In the genomic region with DNA sequence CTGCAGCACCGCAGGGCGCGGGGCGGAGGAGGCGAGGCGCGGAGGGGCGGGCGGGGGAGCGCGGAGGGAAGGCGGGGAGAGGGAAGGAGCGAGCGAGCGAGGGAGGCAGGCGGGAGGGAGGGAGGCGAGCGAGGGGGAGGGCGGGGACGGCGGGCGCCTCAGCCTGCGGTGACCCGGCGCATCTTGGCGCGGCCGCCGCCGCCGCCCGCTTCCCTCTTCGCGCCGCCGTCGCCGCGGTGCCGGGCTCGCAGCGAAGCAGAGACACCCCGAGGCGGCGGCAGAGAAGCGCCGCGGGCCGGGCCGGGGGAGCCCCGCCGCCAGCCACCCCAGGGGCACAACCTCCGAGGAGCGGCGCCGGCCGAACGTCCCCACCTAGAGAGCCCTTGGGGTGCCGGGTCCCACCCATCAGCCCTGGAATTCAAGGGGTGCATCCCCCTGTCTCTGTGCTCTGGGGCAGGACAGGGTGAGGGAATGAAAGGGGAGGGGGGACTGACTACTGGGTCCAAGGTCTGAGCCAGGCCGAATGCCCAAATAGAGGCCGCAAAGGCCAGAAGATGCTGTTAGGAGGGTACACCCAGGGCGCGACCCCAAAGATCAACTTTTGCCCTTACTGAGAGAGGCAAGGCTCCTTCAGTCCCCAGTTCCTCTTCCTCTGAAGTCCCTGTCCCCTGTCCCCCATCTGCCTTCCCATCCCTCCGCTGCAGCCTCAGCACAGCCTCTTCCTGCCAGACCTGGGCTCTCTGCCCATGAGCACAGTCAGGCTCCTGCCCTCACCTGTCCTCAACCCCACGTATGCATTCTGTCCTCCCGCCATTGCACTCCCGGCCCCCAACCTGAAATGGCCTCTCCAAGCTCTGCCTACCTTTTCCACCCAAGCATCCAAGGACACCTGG, we compare ENCODE assay signal across 8 cellular contexts. TPM values are rescaled to one million over a fixed set of nuclear protein-coding genes. Genes with fewer than 3 reads are reported as not detected.
DNase-seq lines count a peak whose midpoint lies in the region; ATAC-seq and TF ChIP-seq lines count a peak whose summit lies in the region.

Gene ADAMTS2 (minus strand): TSS at position 33 of the 893 bp plus-strand sequence. CDS start 133 bp downstream, outside the sequence.

- no peak for ATAC-seq in HG03571 (IDR thresholded peaks at IDR 0.05; ENCODE audit: unreplicated experiment)

- peaks cover 7 to 20% (median 12%) of the 10 kb centered on the region in 3 donors for H3K4me1 Mint-ChIP-seq in CD8-positive, alpha-beta memory T cell
- peaks cover 24% of the 10 kb centered on the region for H3K4me1 Mint-ChIP-seq in chondrocyte (ENCODE audit: low read depth)

- peak within 1 kb of the TSS in 5 of 7 donors; percentile 27 to 42 (median 32) for H3K4me3 Mint-ChIP-seq in CD8-positive, alpha-beta memory T cell
- H3K4me3 Mint-ChIP-seq in chondrocyte (ENCODE audit: unreplicated experiment) = peak within 1 kb of the TSS; percentile 70

- H3K27me3 ChIP-seq in CD8-positive, alpha-beta memory T cell (ENCODE audit: insufficient read depth, low read length, poor library complexity, severe bottlenecking) = peaks cover 8% of the 10 kb centered on the region
- H3K27me3 ChIP-seq in liver (ENCODE audit: control insufficient read depth in 4 of 4, insufficient read depth in 4 of 4, low read length in 3 of 4) = peaks cover 0 to 23% (median 3%) of the 10 kb centered on the region in 4 donors

- no peak within 1 kb of the TSS for H3K4me3 ChIP-seq in CD8-positive, alpha-beta memory T cell (ENCODE audit: low read length)
- H3K4me3 ChIP-seq in NB4 (ENCODE audit: low read depth, low read length) = no peak within 1 kb of the TSS
- peak within 1 kb of the TSS in 2 of 3 donors; percentile 36 to 49 for H3K4me3 ChIP-seq in liver (ENCODE audit: low read depth in 1 of 3, low read length in 3 of 3)

- H3K9me3 ChIP-seq in CD8-positive, alpha-beta memory T cell (ENCODE audit: low read length) = no peaks in the 10 kb centered on the region
- H3K9me3 ChIP-seq in liver (ENCODE audit: control insufficient read depth in 4 of 4, low read length in 3 of 4) = no peaks in the 10 kb centered on the region

- no peak for TF ChIP-seq POLR2A in NB4 (IDR thresholded peaks at IDR 0.05; ENCODE audit: extremely low read depth, insufficient read length)

- 6% methylated on average over 65 of the region's 67 CpGs for WGBS in liver

- H3K4me1 ChIP-seq in CD8-positive, alpha-beta memory T cell (ENCODE audit: insufficient read depth, low read length) = no peaks in the 10 kb centered on the region
- H3K4me1 ChIP-seq in liver (ENCODE audit: control insufficient read depth in 4 of 4, insufficient read depth in 4 of 4, low read length in 3 of 4) = peaks cover 4 to 14% (median 10%) of the 10 kb centered on the region in 4 donors

- H3K27ac ChIP-seq in CD8-positive, alpha-beta memory T cell (ENCODE audit: low read depth, low read length) = no peak within 1 kb of the TSS
- H3K27ac ChIP-seq in liver (ENCODE audit: low read depth in 1 of 2, low read length in 2 of 2) = peak within 1 kb of the TSS; percentile 70

- no peak for TF ChIP-seq CTCF in NB4 (IDR thresholded peaks at IDR 0.05; ENCODE audit: low read depth, low read length)
- peak; percentile 25 for TF ChIP-seq CTCF in chondrocyte (IDR thresholded peaks at IDR 0.05)
- TF ChIP-seq CTCF in liver (IDR thresholded peaks at IDR 0.05; ENCODE audit: low read depth, low read length, missing input control) = no peak

- DNase-seq in CD8-positive, alpha-beta memory T cell = peak in 1 of 5 donors; percentile 23
- DNase-seq in NB4 (ENCODE audit: low read depth) (peak; percentile 71), chondrocyte (ENCODE audit: low spot score) (peak; percentile 74), stromal cell of bone marrow (ENCODE audit: low read depth) (peak; percentile 51), NCI-H2081 treated with DMSO at 0.1 percent for 48 hours (lab: John Stamatoyannopoulos, UW) (no peak)
- no peak for DNase-seq in activated CD8-positive, alpha-beta memory T cell treated with anti-CD3 and anti-CD28 coated beads, Interleukin-2, amount 50 U/mL, for 4 hours

- no peak for TF ChIP-seq RAD21 in liver (IDR thresholded peaks at IDR 0.05)

- peaks cover 44 to 57% of the 10 kb centered on the region in 2 donors for H3K27me3 Mint-ChIP-seq in CD8-positive, alpha-beta memory T cell
- peaks cover 38% of the 10 kb centered on the region for H3K27me3 Mint-ChIP-seq in chondrocyte (ENCODE audit: low read depth)

- H3K27ac Mint-ChIP-seq in CD8-positive, alpha-beta memory T cell = peak within 1 kb of the TSS in 1 of 8 donors; percentile 24
- no peak within 1 kb of the TSS for H3K27ac Mint-ChIP-seq in chondrocyte (ENCODE audit: unreplicated experiment)

- peaks cover 0 to 3% (median 0%) of the 10 kb centered on the region in 5 donors for H3K9me3 Mint-ChIP-seq in CD8-positive, alpha-beta memory T cell
- H3K9me3 Mint-ChIP-seq in chondrocyte (ENCODE audit: low read depth) = no peaks in the 10 kb centered on the region

- no peaks in the 10 kb centered on the region for H3K36me3 ChIP-seq in CD8-positive, alpha-beta memory T cell (ENCODE audit: insufficient read depth, low read length)
- no peaks in the 10 kb centered on the region for H3K36me3 ChIP-seq in liver (ENCODE audit: control insufficient read depth in 4 of 4, insufficient read depth in 3 of 4, low read depth in 1 of 4, low read length in 3 of 4)

- CTCF ChIA-PET in CD8-positive, alpha-beta memory T cell (lab: Charles Lee) = no interaction called here

- POLR2A ChIA-PET in CD8-positive, alpha-beta memory T cell (lab: Charles Lee) = no interaction called here

- H3K36me3 Mint-ChIP-seq in CD8-positive, alpha-beta memory T cell = no peaks in the 10 kb centered on the region
- peaks cover 2% of the 10 kb centered on the region for H3K36me3 Mint-ChIP-seq in chondrocyte (ENCODE audit: low read depth)

- H3K9ac ChIP-seq in liver (ENCODE audit: low read depth in 1 of 2, low read length in 2 of 2) = no peak within 1 kb of the TSS

TF ChIP-seq in liver, 16 proteins besides CTCF, POLR2A, EP300 and RAD21:
- TF ChIP-seq FOXA1 (IDR thresholded peaks at IDR 0.05) (no peak), HNF4G (IDR thresholded peaks at IDR 0.05) (no peak)
- TF ChIP-seq, protein P1, sequence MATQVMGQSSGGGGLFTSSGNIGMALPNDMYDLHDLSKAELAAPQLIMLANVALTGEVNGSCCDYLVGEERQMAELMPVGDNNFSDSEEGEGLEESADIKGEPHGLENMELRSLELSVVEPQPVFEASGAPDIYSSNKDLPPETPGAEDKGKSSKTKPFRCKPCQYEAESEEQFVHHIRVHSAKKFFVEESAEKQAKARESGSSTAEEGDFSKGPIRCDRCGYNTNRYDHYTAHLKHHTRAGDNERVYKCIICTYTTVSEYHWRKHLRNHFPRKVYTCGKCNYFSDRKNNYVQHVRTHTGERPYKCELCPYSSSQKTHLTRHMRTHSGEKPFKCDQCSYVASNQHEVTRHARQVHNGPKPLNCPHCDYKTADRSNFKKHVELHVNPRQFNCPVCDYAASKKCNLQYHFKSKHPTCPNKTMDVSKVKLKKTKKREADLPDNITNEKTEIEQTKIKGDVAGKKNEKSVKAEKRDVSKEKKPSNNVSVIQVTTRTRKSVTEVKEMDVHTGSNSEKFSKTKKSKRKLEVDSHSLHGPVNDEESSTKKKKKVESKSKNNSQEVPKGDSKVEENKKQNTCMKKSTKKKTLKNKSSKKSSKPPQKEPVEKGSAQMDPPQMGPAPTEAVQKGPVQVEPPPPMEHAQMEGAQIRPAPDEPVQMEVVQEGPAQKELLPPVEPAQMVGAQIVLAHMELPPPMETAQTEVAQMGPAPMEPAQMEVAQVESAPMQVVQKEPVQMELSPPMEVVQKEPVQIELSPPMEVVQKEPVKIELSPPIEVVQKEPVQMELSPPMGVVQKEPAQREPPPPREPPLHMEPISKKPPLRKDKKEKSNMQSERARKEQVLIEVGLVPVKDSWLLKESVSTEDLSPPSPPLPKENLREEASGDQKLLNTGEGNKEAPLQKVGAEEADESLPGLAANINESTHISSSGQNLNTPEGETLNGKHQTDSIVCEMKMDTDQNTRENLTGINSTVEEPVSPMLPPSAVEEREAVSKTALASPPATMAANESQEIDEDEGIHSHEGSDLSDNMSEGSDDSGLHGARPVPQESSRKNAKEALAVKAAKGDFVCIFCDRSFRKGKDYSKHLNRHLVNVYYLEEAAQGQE (IDR thresholded peaks at IDR 0.05) = no peak

RNA-seq across cellular contexts. Expression of gene ADAMTS2, which starts in this region (rescaled TPM):
- not detected for total RNA-seq in CD8-positive, alpha-beta memory T cell
- not detected for polyA plus RNA-seq in CD8-positive, alpha-beta memory T cell
- total RNA-seq in chondrocyte (17.9 to 93.2 TPM (median 91.2 TPM) in 3 replicates), liver (10 to 100 TPM; 12.4 to 24.3 TPM)
- 10 to 100 TPM in 1 of 2 donors, 1 to 10 TPM in 1; 2.7 to 11.6 TPM for polyA plus RNA-seq in liver

Comparison
In these comparisons a context has a peak if more than half of its experiments do, and no peak if none do; other contexts are left out.
1. RNA of gene ADAMTS2 (total RNA-seq): 17.9 to 93.2 TPM in chondrocyte and 12.4 to 24.3 TPM in liver; not detected in CD8-positive, alpha-beta memory T cell; every median in the first group is over 10 times any median in the second.
2. DNase-seq: peak in NB4 (single experiment), chondrocyte (single experiment) and stromal cell of bone marrow (single experiment); none in NCI-H2081 treated with DMSO at 0.1 percent for 48 hours (single experiment) and activated CD8-positive, alpha-beta memory T cell treated with anti-CD3 and anti-CD28 coated beads, Interleukin-2, amount 50 U/mL, for 4 hours (single experiment).
3. H3K4me3 ChIP-seq: peak in liver (2 of 3); none in CD8-positive, alpha-beta memory T cell (single experiment) and NB4 (single experiment).